In genomic region chr3:193829781-193830180, GRCh38 we compare ENCODE assay signal across 12 cellular contexts.
DNase-seq lines count a peak whose midpoint lies in the region; ATAC-seq and TF ChIP-seq lines count a peak whose summit lies in the region.
"Had no signal": no experiment of that assay in that cellular context is flagged by ENCODE, and none has a peak within 500 bp of the region (broad histone marks: within the 10 kb centered on the region; RNA-seq: fewer than 3 reads in every experiment).

No MANE protein-coding gene starts in this region.

- H3K9me3 Mint-ChIP-seq in T-helper 2 cell treated with Interferon-gamma antibody and Interleukin-4, amounts not matched to agents 5 μg/mL and 100 μg/mL, for 36 hours = no peaks in the 10 kb centered on the region

- no peaks in the 10 kb centered on the region for H3K36me3 Mint-ChIP-seq in T-helper 2 cell treated with Interferon-gamma antibody and Interleukin-4, amounts not matched to agents 5 μg/mL and 100 μg/mL, for 36 hours (ENCODE audit: low read depth)

- no peak overlapping the region for H3K4me3 Mint-ChIP-seq in T-helper 2 cell treated with Interferon-gamma antibody and Interleukin-4, amounts not matched to agents 5 μg/mL and 100 μg/mL, for 36 hours

- DNase-seq in COLO829 (ENCODE audit: low spot score) (peak; percentile 31), NCI-H2196 (lab: John Stamatoyannopoulos, UW; ENCODE audit: unreplicated experiment) (peak; percentile 85), choroid plexus epithelial cell (ENCODE audit: low read depth) (peak; percentile 23), mucosa of gallbladder (ENCODE audit: low spot score) (peak; percentile 60), Right ventricle myocardium superior (no peak), GM20000 (ENCODE audit: low spot score) (no peak), NOMO-1 (lab: John Stamatoyannopoulos, UW; ENCODE audit: unreplicated experiment in 2 of 2) (no peak)
- no peak for DNase-seq in T-helper 2 cell treated with Interferon-gamma antibody and Interleukin-4, amounts not matched to agents 5 μg/mL and 100 μg/mL, for 36 hours (ENCODE audit: low spot score)
- DNase-seq: activated CD4-positive, alpha-beta T cell treated with anti-CD3 and anti-CD28 coated beads, Interleukin-2, amount 50 U/mL, for 4 hours; NCI-H1105 had no signal

- no peak overlapping the region for H3K27ac Mint-ChIP-seq in T-helper 2 cell treated with Interferon-gamma antibody and Interleukin-4, amounts not matched to agents 5 μg/mL and 100 μg/mL, for 36 hours

- TF ChIP-seq CTCF in choroid plexus epithelial cell (conservative IDR thresholded peaks at IDR 0.05; ENCODE audit: low read depth, low read length) (no peak), GM20000 (IDR thresholded peaks at IDR 0.05; ENCODE audit: extremely low read depth, missing control alignments) (no peak)

- peaks cover 16% of the 10 kb centered on the region for H3K27me3 Mint-ChIP-seq in T-helper 2 cell treated with Interferon-gamma antibody and Interleukin-4, amounts not matched to agents 5 μg/mL and 100 μg/mL, for 36 hours (ENCODE audit: low read depth)

- H3K4me1 Mint-ChIP-seq in T-helper 2 cell treated with Interferon-gamma antibody and Interleukin-4, amounts not matched to agents 5 μg/mL and 100 μg/mL, for 36 hours (ENCODE audit: low read depth) = no peaks in the 10 kb centered on the region

- intact Hi-C loops in Right ventricle myocardium superior (cut with DNase I) = no loop called here

- no peak overlapping the region for H3K4me3 ChIP-seq in choroid plexus epithelial cell (ENCODE audit: low read depth, low read length)
- H3K4me3 ChIP-seq: BLaER1 treated with 17β-estradiol and CSF1 and Interleukin-3, amounts not matched to agents 10 nM and 100 nM had no signal

- no peak for ATAC-seq in Right ventricle myocardium superior (ENCODE audit: poor library complexity)
- ATAC-seq: Right ventricle myocardium inferior had no signal

Comparison
In these comparisons a context has a peak if more than half of its experiments do, and no peak if none do; other contexts are left out.
1. DNase-seq: peak in COLO829 (single experiment), NCI-H2196 (single experiment), choroid plexus epithelial cell (single experiment) and mucosa of gallbladder (single experiment); none in Right ventricle myocardium superior (single experiment), GM20000 (single experiment), T-helper 2 cell treated with Interferon-gamma antibody and Interleukin-4, amounts not matched to agents 5 μg/mL and 100 μg/mL, for 36 hours (single experiment) and NOMO-1 (0 of 2).